In genomic region chr1:54791880-54792522, GRCh38 we compare ENCODE assay signal across 8 cellular contexts. TPM values are rescaled to one million over a fixed set of nuclear protein-coding genes. Genes with fewer than 3 reads are reported as not detected.
DNase-seq lines count a peak whose midpoint lies in the region; ATAC-seq and TF ChIP-seq lines count a peak whose summit lies in the region.

No MANE protein-coding gene starts in this region.

- DNase-seq in AG08396 (ENCODE audit: low spot score) (peak; percentile 61), GM13976 (ENCODE audit: low spot score) (no peak), RPMI8226 (peak; percentile 65), choroid plexus epithelial cell (ENCODE audit: low read depth) (peak; percentile 66), sigmoid colon (no peak), GM03348 (ENCODE audit: low spot score) (no peak), posterior vena cava (ENCODE audit: low spot score) (no peak)

- TF ChIP-seq CTCF in GM13976 (IDR thresholded peaks at IDR 0.05; ENCODE audit: borderline replicate concordance, control extremely low read depth, extremely low read depth, insufficient read depth, missing control alignments) (peak; percentile 8), choroid plexus epithelial cell (conservative IDR thresholded peaks at IDR 0.05; ENCODE audit: low read depth, low read length) (peak; percentile 83), sigmoid colon (IDR thresholded peaks at IDR 0.05) (peak in 3 of 4 experiments; percentile 28 to 39 (median 28))

- no peak for TF ChIP-seq EP300 in sigmoid colon (IDR thresholded peaks at IDR 0.05)

- no peak for ATAC-seq in GM19395 (IDR thresholded peaks at IDR 0.05; ENCODE audit: unreplicated experiment)

- no peak for TF ChIP-seq POLR2A in sigmoid colon (IDR thresholded peaks at IDR 0.05)

- H3K27me3 ChIP-seq in sigmoid colon, result no peaks in the 10 kb centered on the region

- peak overlapping the region in 3 of 4 donors; percentile 69 to 79 (median 75) for H3K27ac ChIP-seq in sigmoid colon

- no peaks in the 10 kb centered on the region for H3K9me3 ChIP-seq in sigmoid colon

- WGBS in sigmoid colon, 2 donors, result 92 to 95% methylated on average over 13 of the region's 13 CpGs

- intact Hi-C loops in sigmoid colon (cut with DNase I), result loop anchor here (10.0 kb wide), 1 partner anchor 207 kb away; no protein-coding TSS in a partner anchor
- intact Hi-C loops in posterior vena cava (cut with DNase I), result no loop called here

- H3K4me1 ChIP-seq in sigmoid colon, result peaks cover 0 to 39% (median 20%) of the 10 kb centered on the region in 4 donors

- no peaks in the 10 kb centered on the region for H3K36me3 ChIP-seq in sigmoid colon

- in situ Hi-C loops in GM13976 (cut with MboI; ENCODE audit: low sequenced_read_pairs, unreplicated experiment), result loop anchor here (10.0 kb wide), 1 partner anchor 117 kb away; no protein-coding TSS in a partner anchor

- no peak overlapping the region for H3K4me3 ChIP-seq in choroid plexus epithelial cell (ENCODE audit: low read depth, low read length)
- no peak overlapping the region for H3K4me3 ChIP-seq in sigmoid colon

RNA-seq across cellular contexts. Expression of gene TTC22, which starts 9.1 kb away (rescaled TPM):
- total RNA-seq in sigmoid colon, result 1 to 10 TPM in 2 of 4 donors, under 1 TPM in 2; 0.81 to 1.9 (median 0.95) TPM
- 10 to 100 TPM; 30.4 to 39.1 (median 33.0) TPM for polyA plus RNA-seq in sigmoid colon
- total RNA-seq in posterior vena cava, result under 1 TPM in 1 of 2 donors, not detected in 1; 0.05 TPM

RNA-seq across cellular contexts. Expression of gene PARS2, which starts 27.7 kb away (rescaled TPM):
- total RNA-seq in sigmoid colon (1 to 10 TPM; 3.3 to 5.7 (median 4.9) TPM), posterior vena cava (1 to 10 TPM; 2.3 to 2.8 TPM)
- polyA plus RNA-seq in sigmoid colon, result 1 to 10 TPM; 4.9 to 6.0 (median 5.6) TPM

Comparison
In these comparisons a context has a peak if more than half of its experiments do, and no peak if none do; other contexts are left out.
1. DNase-seq: peak in AG08396 (single experiment), RPMI8226 (single experiment) and choroid plexus epithelial cell (single experiment); none in GM13976 (single experiment), sigmoid colon (single experiment), GM03348 (single experiment) and posterior vena cava (single experiment).
2. CTCF ChIP-seq: peak in every context shown above with its lines; median percentile 83 in choroid plexus epithelial cell; 28 in sigmoid colon; 8 in GM13976.